2 cellular contexts compared by ENCODE assay signal in genomic region chr17:79833744-79834574, GRCh38.
TF ChIP-seq lines count a peak whose summit lies in the region.

No MANE protein-coding gene starts in this region.

TF ChIP-seq in K562, 482 proteins besides CTCF, POLR2A, EP300 and RAD21 (continued from another document and continues in another):
- TF ChIP-seq MBD1 (CRISPR knock-in tag; IDR thresholded peaks at IDR 0.05) (no peak), YY1 (IDR thresholded peaks at IDR 0.05; ENCODE audit: borderline replicate concordance in 1 of 3, control insufficient read depth in 1 of 3, extremely low read depth in 1 of 3, insufficient read depth in 3 of 3, insufficient read length in 1 of 3, insufficient replicate concordance in 2 of 3, low read depth in 1 of 3, low read length in 2 of 3) (peak in 1 of 3 experiments; percentile 64), MEF2D (tag; conservative IDR thresholded peaks at IDR 0.05; ENCODE audit: low read depth) (no peak), POLR2G (IDR thresholded peaks at IDR 0.05; ENCODE audit: low read depth, low read length) (peak; percentile 81), ZBTB33 (CRISPR knock-in tag; IDR thresholded peaks at IDR 0.05) (peak; percentile 67; the same call in 1 of the 2 replicates), RBBP5 (IDR thresholded peaks at IDR 0.05; ENCODE audit: borderline replicate concordance, insufficient read depth, low read length, poor library complexity, severe bottlenecking) (peak; percentile 55), GABPB1 (CRISPR knock-in tag; IDR thresholded peaks at IDR 0.05) (peak; percentile 55; the same call in 1 of the 2 replicates), L3MBTL2 (IDR thresholded peaks at IDR 0.05) (0 out of 2 replicates have a peak, but pooled peaks have one; percentile 33), SUPT5H (IDR thresholded peaks at IDR 0.05) (0 out of 2 replicates have a peak, but pooled peaks have one; percentile 12), CREM (IDR thresholded peaks at IDR 0.05; ENCODE audit: low read depth) (peak; percentile 81), SPI1 (IDR thresholded peaks at IDR 0.05; ENCODE audit: borderline replicate concordance, low read depth, low read length) (peak; percentile 27; the same call in 1 of the 2 replicates), BMI1 (IDR thresholded peaks at IDR 0.05; ENCODE audit: low read length) (no peak), ZNF592 (IDR thresholded peaks at IDR 0.05) (peak; percentile 56; the same call in 1 of the 2 replicates), ZKSCAN1 (IDR thresholded peaks at IDR 0.05; ENCODE audit: low read depth, low read length) (peak; percentile 97), HMGN3 (IDR thresholded peaks at IDR 0.05; ENCODE audit: borderline replicate concordance, extremely low read depth, insufficient read length, low read depth, low read length) (peak; percentile 26), ZNF184 (CRISPR knock-in tag; IDR thresholded peaks at IDR 0.05) (no peak)
- TF ChIP-seq, protein P1, sequence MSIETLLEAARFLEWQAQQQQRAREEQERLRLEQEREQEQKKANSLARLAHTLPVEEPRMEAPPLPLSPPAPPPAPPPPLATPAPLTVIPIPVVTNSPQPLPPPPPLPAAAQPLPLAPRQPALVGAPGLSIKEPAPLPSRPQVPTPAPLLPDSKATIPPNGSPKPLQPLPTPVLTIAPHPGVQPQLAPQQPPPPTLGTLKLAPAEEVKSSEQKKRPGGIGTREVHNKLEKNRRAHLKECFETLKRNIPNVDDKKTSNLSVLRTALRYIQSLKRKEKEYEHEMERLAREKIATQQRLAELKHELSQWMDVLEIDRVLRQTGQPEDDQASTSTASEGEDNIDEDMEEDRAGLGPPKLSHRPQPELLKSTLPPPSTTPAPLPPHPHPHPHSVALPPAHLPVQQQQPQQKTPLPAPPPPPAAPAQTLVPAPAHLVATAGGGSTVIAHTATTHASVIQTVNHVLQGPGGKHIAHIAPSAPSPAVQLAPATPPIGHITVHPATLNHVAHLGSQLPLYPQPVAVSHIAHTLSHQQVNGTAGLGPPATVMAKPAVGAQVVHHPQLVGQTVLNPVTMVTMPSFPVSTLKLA (conservative IDR thresholded peaks at IDR 0.05) = 0 out of 4 replicates have a peak, but pooled peaks of 1 of the 2 experiments have one; percentile 36

TF ChIP-seq in HepG2, 621 proteins besides CTCF, POLR2A, EP300 and RAD21 (continued from another document and continues in another):
- TF ChIP-seq, protein P2, sequence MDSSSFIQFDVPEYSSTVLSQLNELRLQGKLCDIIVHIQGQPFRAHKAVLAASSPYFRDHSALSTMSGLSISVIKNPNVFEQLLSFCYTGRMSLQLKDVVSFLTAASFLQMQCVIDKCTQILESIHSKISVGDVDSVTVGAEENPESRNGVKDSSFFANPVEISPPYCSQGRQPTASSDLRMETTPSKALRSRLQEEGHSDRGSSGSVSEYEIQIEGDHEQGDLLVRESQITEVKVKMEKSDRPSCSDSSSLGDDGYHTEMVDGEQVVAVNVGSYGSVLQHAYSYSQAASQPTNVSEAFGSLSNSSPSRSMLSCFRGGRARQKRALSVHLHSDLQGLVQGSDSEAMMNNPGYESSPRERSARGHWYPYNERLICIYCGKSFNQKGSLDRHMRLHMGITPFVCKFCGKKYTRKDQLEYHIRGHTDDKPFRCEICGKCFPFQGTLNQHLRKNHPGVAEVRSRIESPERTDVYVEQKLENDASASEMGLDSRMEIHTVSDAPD (CRISPR knock-in tag; IDR thresholded peaks at IDR 0.05) = peak; percentile 32; the same call in 1 of the 2 replicates
- no peak for TF ChIP-seq HMGA1 (CRISPR knock-in tag; conservative IDR thresholded peaks at IDR 0.05)
- TF ChIP-seq ZNF552 (CRISPR knock-in tag; IDR thresholded peaks at IDR 0.05; ENCODE audit: borderline replicate concordance) = no peak
- no peak for TF ChIP-seq ZNF230 (CRISPR knock-in tag; IDR thresholded peaks at IDR 0.05)
- TF ChIP-seq ZSCAN12 (CRISPR knock-in tag; IDR thresholded peaks at IDR 0.05) = no peak
- TF ChIP-seq MIER2 (CRISPR knock-in tag; IDR thresholded peaks at IDR 0.05) = no peak
- no peak for TF ChIP-seq ZNF816 (CRISPR knock-in tag; IDR thresholded peaks at IDR 0.05; ENCODE audit: borderline replicate concordance)
- no peak for TF ChIP-seq YEATS2 (CRISPR knock-in tag; IDR thresholded peaks at IDR 0.05; ENCODE audit: borderline replicate concordance)
- no peak for TF ChIP-seq KDM2A (CRISPR knock-in tag; IDR thresholded peaks at IDR 0.05; ENCODE audit: borderline replicate concordance, low read depth)
- no peak for TF ChIP-seq CHCHD3 (CRISPR knock-in tag; IDR thresholded peaks at IDR 0.05)
- TF ChIP-seq NRL (CRISPR knock-in tag; IDR thresholded peaks at IDR 0.05; ENCODE audit: borderline replicate concordance) = no peak
- no peak for TF ChIP-seq NR2F1 (CRISPR knock-in tag; IDR thresholded peaks at IDR 0.05)
- no peak for TF ChIP-seq ZNF296 (CRISPR knock-in tag; conservative IDR thresholded peaks at IDR 0.05)
- TF ChIP-seq, protein P3, sequence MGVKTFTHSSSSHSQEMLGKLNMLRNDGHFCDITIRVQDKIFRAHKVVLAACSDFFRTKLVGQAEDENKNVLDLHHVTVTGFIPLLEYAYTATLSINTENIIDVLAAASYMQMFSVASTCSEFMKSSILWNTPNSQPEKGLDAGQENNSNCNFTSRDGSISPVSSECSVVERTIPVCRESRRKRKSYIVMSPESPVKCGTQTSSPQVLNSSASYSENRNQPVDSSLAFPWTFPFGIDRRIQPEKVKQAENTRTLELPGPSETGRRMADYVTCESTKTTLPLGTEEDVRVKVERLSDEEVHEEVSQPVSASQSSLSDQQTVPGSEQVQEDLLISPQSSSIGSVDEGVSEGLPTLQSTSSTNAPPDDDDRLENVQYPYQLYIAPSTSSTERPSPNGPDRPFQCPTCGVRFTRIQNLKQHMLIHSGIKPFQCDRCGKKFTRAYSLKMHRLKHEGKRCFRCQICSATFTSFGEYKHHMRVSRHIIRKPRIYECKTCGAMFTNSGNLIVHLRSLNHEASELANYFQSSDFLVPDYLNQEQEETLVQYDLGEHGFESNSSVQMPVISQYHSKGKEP (CRISPR knock-in tag; IDR thresholded peaks at IDR 0.05) = no peak
- no peak for TF ChIP-seq TRAFD1 (CRISPR knock-in tag; IDR thresholded peaks at IDR 0.05; ENCODE audit: borderline replicate concordance)
- TF ChIP-seq ZBTB33 (CRISPR knock-in tag; IDR thresholded peaks at IDR 0.05) = peak; percentile 90
- no peak for TF ChIP-seq MYPOP (CRISPR knock-in tag; IDR thresholded peaks at IDR 0.05)
- TF ChIP-seq SMAD3 (CRISPR knock-in tag; IDR thresholded peaks at IDR 0.05) = no peak
- TF ChIP-seq STAG1 (CRISPR knock-in tag; IDR thresholded peaks at IDR 0.05) = no peak
- TF ChIP-seq, protein P4, sequence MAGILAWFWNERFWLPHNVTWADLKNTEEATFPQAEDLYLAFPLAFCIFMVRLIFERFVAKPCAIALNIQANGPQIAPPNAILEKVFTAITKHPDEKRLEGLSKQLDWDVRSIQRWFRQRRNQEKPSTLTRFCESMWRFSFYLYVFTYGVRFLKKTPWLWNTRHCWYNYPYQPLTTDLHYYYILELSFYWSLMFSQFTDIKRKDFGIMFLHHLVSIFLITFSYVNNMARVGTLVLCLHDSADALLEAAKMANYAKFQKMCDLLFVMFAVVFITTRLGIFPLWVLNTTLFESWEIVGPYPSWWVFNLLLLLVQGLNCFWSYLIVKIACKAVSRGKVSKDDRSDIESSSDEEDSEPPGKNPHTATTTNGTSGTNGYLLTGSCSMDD (CRISPR knock-in tag; IDR thresholded peaks at IDR 0.05) = no peak
- TF ChIP-seq DNMT3B (CRISPR knock-in tag; conservative IDR thresholded peaks at IDR 0.05) = no peak
- no peak for TF ChIP-seq SATB2 (CRISPR knock-in tag; IDR thresholded peaks at IDR 0.05)
- no peak for TF ChIP-seq KMT2A (CRISPR knock-in tag; IDR thresholded peaks at IDR 0.05)
- no peak for TF ChIP-seq ZNF75D (CRISPR knock-in tag; IDR thresholded peaks at IDR 0.05; ENCODE audit: borderline replicate concordance)
- TF ChIP-seq ZNF879 (CRISPR knock-in tag; IDR thresholded peaks at IDR 0.05) = no peak
- no peak for TF ChIP-seq ZMAT3 (CRISPR knock-in tag; conservative IDR thresholded peaks at IDR 0.05)
- TF ChIP-seq RBM22 (optimal IDR thresholded peaks at IDR 0.05; ENCODE audit: low read length) = peak; percentile 19
- TF ChIP-seq ZNF234 (CRISPR knock-in tag; conservative IDR thresholded peaks at IDR 0.05) = no peak
- TF ChIP-seq DNMT1 (CRISPR knock-in tag; IDR thresholded peaks at IDR 0.05) = no peak
- TF ChIP-seq TRIM24 (CRISPR knock-in tag; IDR thresholded peaks at IDR 0.05) = no peak
- no peak for TF ChIP-seq CENPT (CRISPR knock-in tag; IDR thresholded peaks at IDR 0.05; ENCODE audit: low read depth)
- TF ChIP-seq ZNF503 (CRISPR knock-in tag; IDR thresholded peaks at IDR 0.05) = no peak
- no peak for TF ChIP-seq IRF2 (CRISPR knock-in tag; IDR thresholded peaks at IDR 0.05)
- no peak for TF ChIP-seq GABPB1 (CRISPR knock-in tag; IDR thresholded peaks at IDR 0.05)
- TF ChIP-seq, protein P5, sequence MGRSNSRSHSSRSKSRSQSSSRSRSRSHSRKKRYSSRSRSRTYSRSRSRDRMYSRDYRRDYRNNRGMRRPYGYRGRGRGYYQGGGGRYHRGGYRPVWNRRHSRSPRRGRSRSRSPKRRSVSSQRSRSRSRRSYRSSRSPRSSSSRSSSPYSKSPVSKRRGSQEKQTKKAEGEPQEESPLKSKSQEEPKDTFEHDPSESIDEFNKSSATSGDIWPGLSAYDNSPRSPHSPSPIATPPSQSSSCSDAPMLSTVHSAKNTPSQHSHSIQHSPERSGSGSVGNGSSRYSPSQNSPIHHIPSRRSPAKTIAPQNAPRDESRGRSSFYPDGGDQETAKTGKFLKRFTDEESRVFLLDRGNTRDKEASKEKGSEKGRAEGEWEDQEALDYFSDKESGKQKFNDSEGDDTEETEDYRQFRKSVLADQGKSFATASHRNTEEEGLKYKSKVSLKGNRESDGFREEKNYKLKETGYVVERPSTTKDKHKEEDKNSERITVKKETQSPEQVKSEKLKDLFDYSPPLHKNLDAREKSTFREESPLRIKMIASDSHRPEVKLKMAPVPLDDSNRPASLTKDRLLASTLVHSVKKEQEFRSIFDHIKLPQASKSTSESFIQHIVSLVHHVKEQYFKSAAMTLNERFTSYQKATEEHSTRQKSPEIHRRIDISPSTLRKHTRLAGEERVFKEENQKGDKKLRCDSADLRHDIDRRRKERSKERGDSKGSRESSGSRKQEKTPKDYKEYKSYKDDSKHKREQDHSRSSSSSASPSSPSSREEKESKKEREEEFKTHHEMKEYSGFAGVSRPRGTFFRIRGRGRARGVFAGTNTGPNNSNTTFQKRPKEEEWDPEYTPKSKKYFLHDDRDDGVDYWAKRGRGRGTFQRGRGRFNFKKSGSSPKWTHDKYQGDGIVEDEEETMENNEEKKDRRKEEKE (IDR thresholded peaks at IDR 0.05) = no peak
- no peak for TF ChIP-seq HDAC2 (CRISPR knock-in tag; IDR thresholded peaks at IDR 0.05)
- no peak for TF ChIP-seq SUZ12 (IDR thresholded peaks at IDR 0.05; ENCODE audit: low read depth, low read length)
- no peak for TF ChIP-seq SP4 (CRISPR knock-in tag; IDR thresholded peaks at IDR 0.05)
- TF ChIP-seq ZNF615 (CRISPR knock-in tag; IDR thresholded peaks at IDR 0.05; ENCODE audit: borderline replicate concordance) = no peak
- no peak for TF ChIP-seq MATR3 (CRISPR knock-in tag; IDR thresholded peaks at IDR 0.05)
- TF ChIP-seq, protein P6, sequence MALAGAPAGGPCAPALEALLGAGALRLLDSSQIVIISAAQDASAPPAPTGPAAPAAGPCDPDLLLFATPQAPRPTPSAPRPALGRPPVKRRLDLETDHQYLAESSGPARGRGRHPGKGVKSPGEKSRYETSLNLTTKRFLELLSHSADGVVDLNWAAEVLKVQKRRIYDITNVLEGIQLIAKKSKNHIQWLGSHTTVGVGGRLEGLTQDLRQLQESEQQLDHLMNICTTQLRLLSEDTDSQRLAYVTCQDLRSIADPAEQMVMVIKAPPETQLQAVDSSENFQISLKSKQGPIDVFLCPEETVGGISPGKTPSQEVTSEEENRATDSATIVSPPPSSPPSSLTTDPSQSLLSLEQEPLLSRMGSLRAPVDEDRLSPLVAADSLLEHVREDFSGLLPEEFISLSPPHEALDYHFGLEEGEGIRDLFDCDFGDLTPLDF (CRISPR knock-in tag; IDR thresholded peaks at IDR 0.05) = no peak
- no peak for TF ChIP-seq MTF1 (CRISPR knock-in tag; IDR thresholded peaks at IDR 0.05)
